ENCODE assay signal across 1 cellular context in the genomic region with DNA sequence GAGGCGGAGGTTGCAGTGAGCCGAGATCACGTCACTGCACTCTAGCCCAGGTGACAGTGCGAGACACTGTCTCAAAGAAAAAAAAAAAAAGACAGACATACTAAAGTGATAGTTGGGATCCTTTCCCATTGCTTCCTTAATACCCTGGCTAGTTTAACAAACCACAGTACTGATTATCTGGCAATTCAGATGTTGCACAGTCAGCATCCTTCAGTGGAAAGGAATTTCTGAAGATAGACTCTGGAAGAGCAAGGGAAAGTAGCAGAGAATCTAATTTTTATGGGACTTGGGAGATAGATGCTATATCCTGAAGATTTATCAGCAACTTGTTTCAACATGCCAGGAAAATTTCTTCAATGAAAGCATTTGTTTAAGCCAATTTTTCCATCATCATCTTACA.
TF ChIP-seq lines count a peak whose summit lies in the region.

No MANE protein-coding gene starts in this region.

TF ChIP-seq in HepG2, 621 proteins besides CTCF, POLR2A, EP300 and RAD21:
- no peak for TF ChIP-seq ZFP82 (CRISPR knock-in tag; IDR thresholded peaks at IDR 0.05; ENCODE audit: borderline replicate concordance)
- TF ChIP-seq MAFK (conservative IDR thresholded peaks at IDR 0.05 in 1 of 2, IDR thresholded peaks at IDR 0.05 in 1 of 2; ENCODE audit: low read length in 2 of 2): peak; percentile 66 to 77
- no peak for TF ChIP-seq SP5 (CRISPR knock-in tag; IDR thresholded peaks at IDR 0.05; ENCODE audit: borderline replicate concordance, low read depth)
- TF ChIP-seq, protein P1, sequence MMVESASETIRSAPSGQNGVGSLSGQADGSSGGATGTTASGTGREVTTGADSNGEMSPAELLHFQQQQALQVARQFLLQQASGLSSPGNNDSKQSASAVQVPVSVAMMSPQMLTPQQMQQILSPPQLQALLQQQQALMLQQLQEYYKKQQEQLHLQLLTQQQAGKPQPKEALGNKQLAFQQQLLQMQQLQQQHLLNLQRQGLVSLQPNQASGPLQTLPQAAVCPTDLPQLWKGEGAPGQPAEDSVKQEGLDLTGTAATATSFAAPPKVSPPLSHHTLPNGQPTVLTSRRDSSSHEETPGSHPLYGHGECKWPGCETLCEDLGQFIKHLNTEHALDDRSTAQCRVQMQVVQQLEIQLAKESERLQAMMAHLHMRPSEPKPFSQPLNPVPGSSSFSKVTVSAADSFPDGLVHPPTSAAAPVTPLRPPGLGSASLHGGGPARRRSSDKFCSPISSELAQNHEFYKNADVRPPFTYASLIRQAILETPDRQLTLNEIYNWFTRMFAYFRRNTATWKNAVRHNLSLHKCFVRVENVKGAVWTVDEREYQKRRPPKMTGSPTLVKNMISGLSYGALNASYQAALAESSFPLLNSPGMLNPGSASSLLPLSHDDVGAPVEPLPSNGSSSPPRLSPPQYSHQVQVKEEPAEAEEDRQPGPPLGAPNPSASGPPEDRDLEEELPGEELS (CRISPR knock-in tag; IDR thresholded peaks at IDR 0.05): no peak
- no peak for TF ChIP-seq HNF4A (CRISPR knock-in tag; IDR thresholded peaks at IDR 0.05)
- TF ChIP-seq HNF4G (IDR thresholded peaks at IDR 0.05; ENCODE audit: borderline replicate concordance, low read depth, low read length): no peak
- no peak for TF ChIP-seq HNF4G (CRISPR knock-in tag; IDR thresholded peaks at IDR 0.05; ENCODE audit: borderline replicate concordance, low read depth)
- peak; percentile 69 for TF ChIP-seq MAFF (IDR thresholded peaks at IDR 0.05; ENCODE audit: low read depth, low read length)
